Comparison of ENCODE assay signal across 34 cellular contexts in the genomic region with DNA sequence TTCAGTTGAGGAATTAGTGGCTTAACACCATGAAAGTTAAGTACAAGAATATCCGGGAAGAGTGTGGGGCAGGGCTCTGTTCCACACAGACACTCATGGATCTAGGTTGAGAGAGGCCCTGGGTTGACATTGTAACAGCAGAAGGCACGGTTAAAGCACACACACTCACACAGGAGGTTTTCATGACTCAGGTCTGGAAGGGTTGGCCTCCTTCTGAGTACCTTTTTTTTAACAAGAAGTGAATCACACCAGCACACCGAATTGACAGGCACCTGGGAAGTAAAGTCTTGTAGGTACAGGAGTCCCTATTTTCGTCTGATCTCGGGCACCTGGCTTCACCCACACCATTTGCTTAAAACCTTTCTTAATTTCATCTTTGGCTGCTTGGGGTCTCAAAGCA.
"Had no signal": no experiment of that assay in that cellular context is flagged by ENCODE, and none has a peak within 500 bp of the region (broad histone marks: within the 10 kb centered on the region; RNA-seq: fewer than 3 reads in every experiment).

No MANE protein-coding gene starts in this region.

- H3K27ac ChIP-seq: adrenal gland, body of pancreas, PC-9, SJCRH30, SK-N-MC, WERI-Rb-1 had no signal

- H3K4me2 ChIP-seq: PC-9 had no signal

- H3K36me3 Mint-ChIP-seq: activated CD8-positive, alpha-beta memory T cell treated with anti-CD3 and anti-CD28 coated beads, Interleukin-2, amount 10 ng/mL, durations not matched to agents 7 days and 5 days had no signal

- ATAC-seq: activated CD8-positive, alpha-beta memory T cell treated with anti-CD3 and anti-CD28 coated beads, Interleukin-2, amount 10 ng/mL, durations not matched to agents 7 days and 5 days; activated T-cell treated with anti-CD3 and anti-CD28 coated beads, Interleukin-2, amount 50 U/mL, for 72 hours; activated T-helper 17 cell treated with anti-CD3 and anti-CD28 coated beads, Interleukin-2, amount 50 U/mL, for 72 hours; body of pancreas; K562 had no signal

- H3K36me3 ChIP-seq: adrenal gland, MG63, SJCRH30, WERI-Rb-1 had no signal

- H3K27me3 Mint-ChIP-seq: activated CD4-positive, alpha-beta memory T cell treated with anti-CD3 and anti-CD28 coated beads, Interleukin-2, amount 10 ng/mL, durations not matched to agents 7 days and 5 days; activated CD8-positive, alpha-beta memory T cell treated with anti-CD3 and anti-CD28 coated beads, Interleukin-2, amount 10 ng/mL, durations not matched to agents 7 days and 5 days; activated T-helper 17 cell treated with anti-CD3 and anti-CD28 coated beads, Interleukin-2, amount 50 U/mL, for 72 hours had no signal

- H3K4me3 Mint-ChIP-seq: activated CD4-positive, alpha-beta memory T cell treated with anti-CD3 and anti-CD28 coated beads, Interleukin-2, amount 10 ng/mL, durations not matched to agents 7 days and 5 days; activated CD8-positive, alpha-beta memory T cell treated with anti-CD3 and anti-CD28 coated beads, Interleukin-2, amount 10 ng/mL, durations not matched to agents 7 days and 5 days; activated T-cell treated with anti-CD3 and anti-CD28 coated beads, Interleukin-2, amount 50 U/mL, for 72 hours; activated T-helper 17 cell treated with anti-CD3 and anti-CD28 coated beads, Interleukin-2, amount 50 U/mL, for 72 hours had no signal

- FAIRE-seq: astrocyte, K562, RCC 7860 had no signal

- H3K4me1 ChIP-seq: adrenal gland, body of pancreas, SJCRH30 had no signal

- H3K27ac Mint-ChIP-seq: activated CD4-positive, alpha-beta memory T cell treated with anti-CD3 and anti-CD28 coated beads, Interleukin-2, amount 10 ng/mL, durations not matched to agents 7 days and 5 days; activated CD8-positive, alpha-beta memory T cell treated with anti-CD3 and anti-CD28 coated beads, Interleukin-2, amount 10 ng/mL, durations not matched to agents 7 days and 5 days; activated T-cell treated with anti-CD3 and anti-CD28 coated beads, Interleukin-2, amount 50 U/mL, for 72 hours; activated T-helper 17 cell treated with anti-CD3 and anti-CD28 coated beads, Interleukin-2, amount 50 U/mL, for 72 hours had no signal

- DNase-seq: activated CD4-positive, alpha-beta memory T cell treated with anti-CD3 and anti-CD28 coated beads, Interleukin-2, amount 10 ng/mL, durations not matched to agents 7 days and 5 days; activated CD4-positive, alpha-beta T cell treated with anti-CD3 and anti-CD28 coated beads for 1 hour; activated CD4-positive, alpha-beta T cell treated with anti-CD3 and anti-CD28 coated beads for 48 hours; activated CD4-positive, CD25-positive, alpha-beta regulatory T cell; activated CD8-positive, alpha-beta memory T cell treated with anti-CD3 and anti-CD28 coated beads for 24 hours; activated CD8-positive, alpha-beta memory T cell treated with anti-CD3 and anti-CD28 coated beads, Interleukin-2, amount 10 ng/mL, durations not matched to agents 7 days and 5 days; activated CD8-positive, alpha-beta memory T cell treated with anti-CD3 and anti-CD28 coated beads, Interleukin-2, amount 50 U/mL, for 48 hours; activated effector memory CD4-positive, alpha-beta T cell treated with anti-CD3 and anti-CD28 coated beads, Interleukin-2, amount 50 U/mL, for 16 hours; activated naive CD4-positive, alpha-beta T cell; activated naive CD4-positive, alpha-beta T cell treated with anti-CD3 and anti-CD28 coated beads, Interleukin-2, amount 50 U/mL, for 16 hours; activated T-cell treated with anti-CD3 and anti-CD28 coated beads, Interleukin-2, amount 50 U/mL, for 1 hour; activated T-cell treated with anti-CD3 and anti-CD28 coated beads, Interleukin-2, amount 50 U/mL, for 72 hours; adrenal gland; body of pancreas; central memory CD4-positive, alpha-beta T cell; MG63; NCI-H1092; NCI-H1436 treated with DMSO at 0.1 percent for 48 hours; NCI-H1694 treated with DMSO at 0.1 percent for 48 hours; NCI-H2029; NCI-H345; NCI-H526; NCI-H748 treated with DMSO at 0.1 percent for 48 hours; NK-92 treated with Interleukin-12 subunit alpha and Interleukin-12 subunit beta, amount 100 ng/mL, for 24 hours; PC-9; SHP77; SJCRH30; T1000; WERI-Rb-1 had no signal

- H3K9me3 ChIP-seq: adrenal gland, body of pancreas, MG63, SJCRH30 had no signal

- H3K27me3 ChIP-seq: adrenal gland, body of pancreas, MG63, SJCRH30 had no signal

- H3K4me1 Mint-ChIP-seq: activated CD4-positive, alpha-beta memory T cell treated with anti-CD3 and anti-CD28 coated beads, Interleukin-2, amount 10 ng/mL, durations not matched to agents 7 days and 5 days; activated CD8-positive, alpha-beta memory T cell treated with anti-CD3 and anti-CD28 coated beads, Interleukin-2, amount 10 ng/mL, durations not matched to agents 7 days and 5 days; activated T-helper 17 cell treated with anti-CD3 and anti-CD28 coated beads, Interleukin-2, amount 50 U/mL, for 72 hours had no signal

- H3K4me3 ChIP-seq: adrenal gland, body of pancreas, K562, MG63, PC-9, SJCRH30, SK-N-MC had no signal

- H2AFZ ChIP-seq: PC-9 had no signal
